ENCODE assay signal across 1 cellular context in the genomic region with DNA sequence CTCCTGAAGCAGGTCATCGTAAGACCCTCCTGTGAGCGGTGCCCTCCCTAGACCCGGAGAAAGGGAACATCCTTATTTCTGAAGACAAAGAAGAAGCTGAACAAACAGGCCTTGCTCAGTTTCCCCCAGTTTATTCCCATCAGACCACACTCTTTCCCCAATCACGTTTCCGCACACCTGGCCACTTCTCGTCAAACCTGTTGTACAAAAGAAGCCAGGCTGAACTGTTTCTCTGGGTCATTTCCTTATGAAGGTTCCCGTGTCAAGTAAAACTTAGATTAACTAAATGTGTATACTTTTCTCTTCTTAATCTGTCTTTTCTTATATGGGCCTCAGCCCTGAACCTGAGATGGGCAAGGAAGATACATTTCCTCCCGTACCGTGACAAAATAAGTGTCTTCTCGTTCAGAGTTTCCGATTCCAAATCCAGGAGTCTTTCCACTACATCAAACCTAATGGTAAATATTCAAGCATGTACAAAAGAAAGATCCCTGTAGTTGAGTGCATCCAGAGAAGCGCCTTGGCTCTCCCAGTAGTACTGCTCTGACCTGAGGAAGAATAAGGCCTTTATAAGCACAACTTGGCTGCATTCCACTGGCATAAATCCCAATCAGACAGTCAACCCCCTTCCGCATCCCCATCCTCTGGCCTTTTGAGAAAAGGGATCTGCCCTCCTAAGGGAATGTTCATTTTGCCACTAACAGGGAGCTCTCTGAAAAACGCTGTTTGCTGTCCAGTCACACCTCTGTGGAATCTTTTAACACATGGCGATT.
TF ChIP-seq lines count a peak whose summit lies in the region.

No MANE protein-coding gene starts in this region.

TF ChIP-seq in K562, 482 proteins besides CTCF, POLR2A, EP300 and RAD21 (continued from another document):
- TF ChIP-seq, protein P1, sequence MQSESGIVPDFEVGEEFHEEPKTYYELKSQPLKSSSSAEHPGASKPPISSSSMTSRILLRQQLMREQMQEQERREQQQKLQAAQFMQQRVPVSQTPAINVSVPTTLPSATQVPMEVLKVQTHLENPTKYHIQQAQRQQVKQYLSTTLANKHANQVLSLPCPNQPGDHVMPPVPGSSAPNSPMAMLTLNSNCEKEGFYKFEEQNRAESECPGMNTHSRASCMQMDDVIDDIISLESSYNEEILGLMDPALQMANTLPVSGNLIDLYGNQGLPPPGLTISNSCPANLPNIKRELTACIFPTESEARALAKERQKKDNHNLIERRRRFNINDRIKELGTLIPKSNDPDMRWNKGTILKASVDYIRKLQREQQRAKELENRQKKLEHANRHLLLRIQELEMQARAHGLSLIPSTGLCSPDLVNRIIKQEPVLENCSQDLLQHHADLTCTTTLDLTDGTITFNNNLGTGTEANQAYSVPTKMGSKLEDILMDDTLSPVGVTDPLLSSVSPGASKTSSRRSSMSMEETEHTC (IDR thresholded peaks at IDR 0.05), result no peak
- TF ChIP-seq, protein P2, sequence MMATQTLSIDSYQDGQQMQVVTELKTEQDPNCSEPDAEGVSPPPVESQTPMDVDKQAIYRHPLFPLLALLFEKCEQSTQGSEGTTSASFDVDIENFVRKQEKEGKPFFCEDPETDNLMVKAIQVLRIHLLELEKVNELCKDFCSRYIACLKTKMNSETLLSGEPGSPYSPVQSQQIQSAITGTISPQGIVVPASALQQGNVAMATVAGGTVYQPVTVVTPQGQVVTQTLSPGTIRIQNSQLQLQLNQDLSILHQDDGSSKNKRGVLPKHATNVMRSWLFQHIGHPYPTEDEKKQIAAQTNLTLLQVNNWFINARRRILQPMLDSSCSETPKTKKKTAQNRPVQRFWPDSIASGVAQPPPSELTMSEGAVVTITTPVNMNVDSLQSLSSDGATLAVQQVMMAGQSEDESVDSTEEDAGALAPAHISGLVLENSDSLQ (IDR thresholded peaks at IDR 0.05), result no peak
- TF ChIP-seq NFATC3 (IDR thresholded peaks at IDR 0.05), result no peak
- TF ChIP-seq ZC3H8 (IDR thresholded peaks at IDR 0.05), result no peak
- no peak for TF ChIP-seq MYNN (IDR thresholded peaks at IDR 0.05)
- no peak for TF ChIP-seq MYNN (CRISPR knock-in tag; IDR thresholded peaks at IDR 0.05)
- no peak for TF ChIP-seq KDM4B (IDR thresholded peaks at IDR 0.05; ENCODE audit: borderline replicate concordance in 2 of 2, low read depth in 1 of 2)
- no peak for TF ChIP-seq PHB (CRISPR knock-in tag; IDR thresholded peaks at IDR 0.05)
- no peak for TF ChIP-seq SIX5 (IDR thresholded peaks at IDR 0.05; ENCODE audit: borderline replicate concordance in 1 of 2, insufficient read depth in 1 of 2, low read depth in 1 of 2, low read length in 2 of 2)
- no peak for TF ChIP-seq CBFA2T3 (IDR thresholded peaks at IDR 0.05)
- TF ChIP-seq KHSRP (IDR thresholded peaks at IDR 0.05), result no peak
